Comparison of ENCODE assay signal across 8 cellular contexts in the genomic region with DNA sequence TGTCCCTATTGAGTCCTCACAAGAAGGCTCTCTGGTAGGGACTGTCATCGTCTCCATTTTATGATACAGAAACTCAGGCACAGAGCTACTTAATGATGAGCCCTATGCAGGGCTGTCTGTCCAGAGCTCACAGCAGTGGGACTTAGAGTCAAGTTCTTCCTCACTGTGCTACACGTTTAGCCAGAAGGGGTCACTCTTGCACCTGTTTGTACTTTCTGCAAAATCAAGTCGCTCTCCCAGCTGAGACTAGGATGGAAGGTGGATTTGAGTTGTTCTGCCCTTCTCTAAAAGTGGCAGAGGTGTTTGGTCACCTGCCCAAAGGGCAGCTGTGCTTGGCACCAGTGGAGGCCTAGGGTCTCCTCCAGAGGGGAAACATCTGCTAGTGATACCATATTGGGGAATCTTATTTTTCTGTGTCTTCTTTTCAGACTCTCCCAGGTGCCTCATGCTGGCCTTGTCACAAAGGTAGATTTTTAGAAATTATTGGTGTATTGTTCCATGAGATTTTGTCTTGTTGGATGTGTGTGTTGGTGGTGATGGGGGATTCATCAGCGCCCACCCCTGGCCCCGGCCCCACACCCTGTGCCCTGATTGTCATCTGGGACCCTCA.
DNase-seq lines count a peak whose midpoint lies in the region; ATAC-seq and TF ChIP-seq lines count a peak whose summit lies in the region.

No MANE protein-coding gene starts in this region.

- H2AK5ac ChIP-seq in IMR-90 (ENCODE audit: low read depth, low read length) = no peak overlapping the region

- dilution Hi-C loops in IMR-90 (cut with HindIII; ENCODE audit: low sequenced_read_pairs, unreplicated experiment) = no loop called here

- H2BK5ac ChIP-seq in IMR-90 (ENCODE audit: low read depth, low read length, poor library complexity, severe bottlenecking) = no peak overlapping the region

- H3K4ac ChIP-seq in IMR-90 (ENCODE audit: low read depth, low read length) = no peak overlapping the region

- peak; percentile 86 for TF ChIP-seq RAD21 in IMR-90 (IDR thresholded peaks at IDR 0.05; ENCODE audit: low read length)

- H3K36me3 ChIP-seq in IMR-90 (ENCODE audit: control insufficient read depth, insufficient read depth, low read length) = no peaks in the 10 kb centered on the region

- no peak overlapping the region for H2AK9ac ChIP-seq in IMR-90 (replicated peaks; ENCODE audit: low read depth, low read length, poor library complexity)

- H3K27me3 ChIP-seq in IMR-90 (ENCODE audit: control insufficient read depth, insufficient read depth, low read length) = peaks cover 7% of the 10 kb centered on the region; the same call in 1 of the 2 replicates

- no peak overlapping the region for H3K4me2 ChIP-seq in IMR-90 (ENCODE audit: low read depth, low read length)

- H2AFZ ChIP-seq in IMR-90 (replicated peaks; ENCODE audit: low read length, poor library complexity) = no peak overlapping the region

- H4K20me1 ChIP-seq in IMR-90 (ENCODE audit: insufficient read depth, low read length) = no peaks in the 10 kb centered on the region

- H3K4me1 ChIP-seq in IMR-90 (ENCODE audit: control insufficient read depth, insufficient read depth, low read length) = no peaks in the 10 kb centered on the region

- POLR2A ChIA-PET in IMR-90 (lab: Charles Lee; ENCODE audit: unreplicated experiment) = interaction anchor here (0.5 kb wide), 1 partner anchor 321 kb away, joined by 9 read pairs; a partner anchor contains a TSS

- no peak overlapping the region for H3K23ac ChIP-seq in IMR-90 (ENCODE audit: low read depth, low read length)

- DNase-seq in GDM1 (lab: John Stamatoyannopoulos, UW) (peak; percentile 50), IMR-90 (peak; percentile 91), RPMI8226 (peak; percentile 63), head of caudate nucleus (peak in 35 of 42 donors; percentile 12 to 82 (median 60)), pulmonary artery endothelial cell (ENCODE audit: low read depth, low spot score) (peak; percentile 67)
- DNase-seq in activated naive CD4-positive, alpha-beta T cell treated with anti-CD3 and anti-CD28 coated beads, Interleukin-2, amount 10 ng/mL, durations not matched to agents 7 days and 5 days = peak; percentile 77

- H3K36me3 Mint-ChIP-seq in activated naive CD4-positive, alpha-beta T cell treated with anti-CD3 and anti-CD28 coated beads, Interleukin-2, amount 10 ng/mL, durations not matched to agents 7 days and 5 days = peaks cover 6% of the 10 kb centered on the region

- CTCF ChIA-PET in IMR-90 (lab: Yijun Ruan, JAX) = interaction anchor here (0.5 to 6.2 kb wide), 25 partner anchors 9 to 278 kb away, joined by 3 to 63 read pairs (median 4); a partner anchor contains a TSS
- CTCF ChIA-PET in activated naive CD4-positive, alpha-beta T cell treated with anti-CD3 and anti-CD28 coated beads, Interleukin-2, amount 10 ng/mL, durations not matched to agents 7 days and 5 days (lab: Charles Lee) = interaction anchor here (0.6 to 14.9 kb wide), 41 partner anchors 9 to 516 kb away, joined by 3 to 219 read pairs (median 4); a partner anchor contains a TSS

- no CpG with 5 or more reads among the region's 5 CpGs for WGBS in IMR-90 (ENCODE audit: extremely low coverage in 2 of 2, insufficient read length in 1 of 2), 2 experiments

- H4K8ac ChIP-seq in IMR-90 (ENCODE audit: low read depth in 2 of 2, low read length in 2 of 2) = no peak overlapping the region

- in situ Hi-C loops in IMR-90 (cut with MboI; ENCODE audit: low sequenced_read_pairs) = loop anchor here (10.0 to 25.0 kb wide), 2 partner anchors 380 to 603 kb away; a partner anchor contains a TSS

- H3K4me3 Mint-ChIP-seq in activated naive CD4-positive, alpha-beta T cell treated with anti-CD3 and anti-CD28 coated beads, Interleukin-2, amount 10 ng/mL, durations not matched to agents 7 days and 5 days = no peak overlapping the region

- H3K4me1 Mint-ChIP-seq in activated naive CD4-positive, alpha-beta T cell treated with anti-CD3 and anti-CD28 coated beads, Interleukin-2, amount 10 ng/mL, durations not matched to agents 7 days and 5 days = no peaks in the 10 kb centered on the region

- H4K5ac ChIP-seq in IMR-90 (ENCODE audit: low read depth, low read length) = no peak overlapping the region

- TF ChIP-seq CTCF in IMR-90 (conservative IDR thresholded peaks at IDR 0.05; ENCODE audit: low read depth, low read length) = peak; percentile 80

- no peaks in the 10 kb centered on the region for H3K79me1 ChIP-seq in IMR-90 (ENCODE audit: low read depth in 1 of 2, low read length in 2 of 2)

- intact Hi-C loops in IMR-90 (cut with micrococcal nuclease) (loop anchor here (1.0 to 10.0 kb wide), 3 partner anchors 128 to 600 kb away; no protein-coding TSS in a partner anchor), head of caudate nucleus (cut with DNase I) (loop anchor here (10.0 kb wide), 2 partner anchors 130 to 380 kb away; a partner anchor contains a TSS)

- TF ChIP-seq POLR2A in IMR-90 (IDR thresholded peaks at IDR 0.05; ENCODE audit: low read depth, low read length) = no peak

- no peak overlapping the region for H3K4me3 ChIP-seq in IMR-90 (ENCODE audit: insufficient read depth, low read depth, low read length)

- no peak overlapping the region for H2BK20ac ChIP-seq in IMR-90 (ENCODE audit: low read depth, low read length)

- no peak overlapping the region for H3K56ac ChIP-seq in IMR-90 (ENCODE audit: extremely low read depth, insufficient read depth, low read length)

- no peak overlapping the region for H3K27ac ChIP-seq in IMR-90 (ENCODE audit: insufficient read depth, low read length)

- no peak overlapping the region for H3K14ac ChIP-seq in IMR-90 (replicated peaks; ENCODE audit: low read depth, low read length)

- H2BK120ac ChIP-seq in IMR-90 (ENCODE audit: low read depth, low read length) = no peak overlapping the region

- BruUV-seq in IMR-90 (replicated peaks; lab: Mats Ljungman, UMichigan) = no TSS peak

- H4K91ac ChIP-seq in IMR-90 (ENCODE audit: insufficient read depth, low read depth, low read length) = no peak overlapping the region

- no peak overlapping the region for H3K9ac ChIP-seq in IMR-90 (ENCODE audit: low read depth, low read length)

- H2BK15ac ChIP-seq in IMR-90 (ENCODE audit: low read depth, low read length) = no peak overlapping the region

- ATAC-seq in IMR-90 (ENCODE audit: low read depth) (peak; percentile 79), GM21737 (IDR thresholded peaks at IDR 0.05; ENCODE audit: unreplicated experiment) (no peak), GM21723 (IDR thresholded peaks at IDR 0.05; ENCODE audit: unreplicated experiment) (no peak)

- no peaks in the 10 kb centered on the region for H3K9me1 ChIP-seq in IMR-90 (ENCODE audit: insufficient read depth, low read length)

- no peaks in the 10 kb centered on the region for H3K27me3 Mint-ChIP-seq in activated naive CD4-positive, alpha-beta T cell treated with anti-CD3 and anti-CD28 coated beads, Interleukin-2, amount 10 ng/mL, durations not matched to agents 7 days and 5 days

- no peaks in the 10 kb centered on the region for H3K9me3 Mint-ChIP-seq in activated naive CD4-positive, alpha-beta T cell treated with anti-CD3 and anti-CD28 coated beads, Interleukin-2, amount 10 ng/mL, durations not matched to agents 7 days and 5 days

- H3K18ac ChIP-seq in IMR-90 (ENCODE audit: low read depth, low read length) = no peak overlapping the region

- no peak overlapping the region for H3K27ac Mint-ChIP-seq in activated naive CD4-positive, alpha-beta T cell treated with anti-CD3 and anti-CD28 coated beads, Interleukin-2, amount 10 ng/mL, durations not matched to agents 7 days and 5 days

- no peaks in the 10 kb centered on the region for H3K9me3 ChIP-seq in IMR-90 (ENCODE audit: control insufficient read depth, insufficient read depth, low read length)

TF ChIP-seq in IMR-90, 13 proteins besides CTCF, POLR2A, EP300 and RAD21:
- TF ChIP-seq BHLHE40 (IDR thresholded peaks at IDR 0.05; ENCODE audit: low read depth, low read length) (no peak), MXI1 (IDR thresholded peaks at IDR 0.05; ENCODE audit: borderline replicate concordance, low read depth, low read length) (no peak), MAZ (IDR thresholded peaks at IDR 0.05; ENCODE audit: borderline replicate concordance, low read depth, low read length) (no peak), SMC3 (IDR thresholded peaks at IDR 0.05; ENCODE audit: low read depth, low read length) (peak; percentile 84)
